Comparison of ENCODE assay signal across 17 cellular contexts in the genomic region with DNA sequence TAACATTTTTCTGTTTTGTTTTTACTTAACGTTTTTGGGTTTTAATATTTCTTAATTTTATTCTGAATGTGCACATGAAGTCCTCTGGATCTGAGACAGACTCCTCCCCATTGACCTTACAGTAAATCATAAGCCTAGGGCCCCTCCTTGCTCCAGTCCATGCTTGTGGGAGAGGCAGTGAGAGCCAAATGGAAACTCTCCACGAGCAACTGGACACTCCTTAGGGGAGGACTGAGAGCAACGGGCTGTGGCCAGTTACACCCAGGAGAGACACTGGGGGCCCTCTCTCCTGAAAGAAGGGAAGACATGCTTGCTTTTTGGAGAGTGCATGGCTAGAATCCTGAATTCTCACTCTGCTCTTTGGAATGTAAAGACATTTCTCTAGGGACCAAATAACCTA. TPM values are rescaled to one million over a fixed set of nuclear protein-coding genes. Genes with fewer than 3 reads are reported as not detected.
DNase-seq lines count a peak whose midpoint lies in the region; ATAC-seq, FAIRE-seq and TF ChIP-seq lines count a peak whose summit lies in the region.
"Had no signal": no experiment of that assay in that cellular context is flagged by ENCODE, and none has a peak within 500 bp of the region (broad histone marks: within the 10 kb centered on the region; RNA-seq: fewer than 3 reads in every experiment).

No MANE protein-coding gene starts in this region.

- H3K27ac Mint-ChIP-seq in nephron (peak overlapping the region; percentile 97 to 99 (median 99)), HFFc6 (no peak overlapping the region; the same call in 1 of the 2 replicates)
- H3K27ac Mint-ChIP-seq: naive thymus-derived CD8-positive, alpha-beta T cell had no signal

- H3K9me3 Mint-ChIP-seq in nephron (no peaks in the 10 kb centered on the region), HFFc6 (no peaks in the 10 kb centered on the region; the same call in none of the 2 replicates)

- H3K36me3 Mint-ChIP-seq in nephron (ENCODE audit: low read depth) (no peaks in the 10 kb centered on the region), HFFc6 (ENCODE audit: low read depth) (no peaks in the 10 kb centered on the region; the same call in 1 of the 2 replicates)

- H3K27ac ChIP-seq in A549 (peak overlapping the region in 1 of 2 experiments; percentile 54; a peak in 2 of 6 replicates), SK-N-MC (peak overlapping the region; percentile 10; the same call in 1 of the 2 replicates)
- H3K27ac ChIP-seq: SJSA1 had no signal

- TF ChIP-seq EP300 in A549 (IDR thresholded peaks at IDR 0.05), result no peak

- no peak for FAIRE-seq in A549 (lab: Jason Lieb, UNC)
- FAIRE-seq: GM12891, H54 had no signal

- H3K9ac ChIP-seq in SK-N-MC (ENCODE audit: insufficient read length), result no peak overlapping the region

- H3K4me3 Mint-ChIP-seq in nephron (peak overlapping the region; percentile 23 to 54 (median 51)), HFFc6 (no peak overlapping the region)
- H3K4me3 Mint-ChIP-seq: naive thymus-derived CD8-positive, alpha-beta T cell had no signal

- peaks cover 8% of the 10 kb centered on the region; the same call in 1 of the 3 replicates for H3K9me3 ChIP-seq in A549
- H3K9me3 ChIP-seq in SK-N-MC (ENCODE audit: low read depth, low read length), result no peaks in the 10 kb centered on the region

- TF ChIP-seq RAD21 in A549 (conservative IDR thresholded peaks at IDR 0.05 in 1 of 2, IDR thresholded peaks at IDR 0.05 in 1 of 2), result no peak

- POLR2A ChIA-PET in A549 (lab: Yijun Ruan, JAX), result no interaction called here

- H3K27me3 Mint-ChIP-seq in nephron (ENCODE audit: low read depth) (no peaks in the 10 kb centered on the region), HFFc6 (ENCODE audit: insufficient read depth) (peaks cover 2% of the 10 kb centered on the region)

- H3K4me3 ChIP-seq in A549, result no peak overlapping the region
- H3K4me3 ChIP-seq in SK-N-MC, result peak overlapping the region; percentile 6
- H3K4me3 ChIP-seq: SJSA1 had no signal

- H3K4me1 Mint-ChIP-seq in nephron, result peaks cover 65% of the 10 kb centered on the region
- peaks cover 35% of the 10 kb centered on the region for H3K4me1 Mint-ChIP-seq in HFFc6 (ENCODE audit: low read depth)

- WGBS in A549 (ENCODE audit: missing lambda C conversion rate), result 10% methylated on average over 3 of the region's 3 CpGs

- no peak for TF ChIP-seq CTCF in A549 (IDR thresholded peaks at IDR 0.05)
- TF ChIP-seq CTCF in nephron (IDR thresholded peaks at IDR 0.05; ENCODE audit: unreplicated experiment in 3 of 3), result no peak
- TF ChIP-seq CTCF in HFFc6 (IDR thresholded peaks at IDR 0.05), result no peak

- H3K36me3 ChIP-seq in SK-N-MC (ENCODE audit: insufficient read depth, low read length), result no peaks in the 10 kb centered on the region
- H3K36me3 ChIP-seq: SJSA1 had no signal

- CTCF ChIA-PET in A549 (lab: Yijun Ruan, JAX), result interaction anchor here (1.0 kb wide), 1 partner anchor 18 kb away, joined by 3 read pairs; no protein-coding TSS in a partner anchor

- DNase-seq in A549 (ENCODE audit: low read depth in 1 of 2, low spot score in 1 of 2), result no peak
- no peak for DNase-seq in SK-N-MC (ENCODE audit: low read depth, low spot score)
- DNase-seq in glomerular visceral epithelial cell (ENCODE audit: extremely low spot score), result peak; percentile 56
- no peak for DNase-seq in putamen (ENCODE audit: low spot score)
- no peak for DNase-seq in central memory CD4-positive, alpha-beta T cell
- DNase-seq in SKM-1 treated with dmso at 0.1 percent for 144 hours (lab: John Stamatoyannopoulos, UW; ENCODE audit: unreplicated experiment), result no peak
- DNase-seq in HFFc6, result no peak
- DNase-seq: activated CD4-positive, CD25-positive, alpha-beta regulatory T cell; DMS79; naive thymus-derived CD8-positive, alpha-beta T cell; NCI-H1436 treated with DMSO at 0.1 percent for 48 hours; NCI-H774; stimulated activated CD8-positive, alpha-beta memory T cell treated with anti-CD3 and anti-CD28 coated beads, Interleukin-4, amount 100 ng/mL, for 48 hours had no signal

- peak overlapping the region; percentile 29; the same call in 2 of the 3 replicates for H3K4me2 ChIP-seq in A549

- no peak for TF ChIP-seq POLR2A in A549 (IDR thresholded peaks at IDR 0.05; ENCODE audit: low read length)

- ATAC-seq in A549, result peak in 1 of 2 experiments; percentile 38; a peak in 2 of 6 replicates
- ATAC-seq: naive thymus-derived CD8-positive, alpha-beta T cell had no signal

- H3K4me1 ChIP-seq in A549, result peaks cover 29% of the 10 kb centered on the region

TF ChIP-seq in A549, 52 proteins besides CTCF, POLR2A, EP300 and RAD21:
- no peak for TF ChIP-seq PBX3 (IDR thresholded peaks at IDR 0.05)
- TF ChIP-seq MAFK (IDR thresholded peaks at IDR 0.05; ENCODE audit: partially characterized antibody), result no peak
- TF ChIP-seq, protein P1, sequence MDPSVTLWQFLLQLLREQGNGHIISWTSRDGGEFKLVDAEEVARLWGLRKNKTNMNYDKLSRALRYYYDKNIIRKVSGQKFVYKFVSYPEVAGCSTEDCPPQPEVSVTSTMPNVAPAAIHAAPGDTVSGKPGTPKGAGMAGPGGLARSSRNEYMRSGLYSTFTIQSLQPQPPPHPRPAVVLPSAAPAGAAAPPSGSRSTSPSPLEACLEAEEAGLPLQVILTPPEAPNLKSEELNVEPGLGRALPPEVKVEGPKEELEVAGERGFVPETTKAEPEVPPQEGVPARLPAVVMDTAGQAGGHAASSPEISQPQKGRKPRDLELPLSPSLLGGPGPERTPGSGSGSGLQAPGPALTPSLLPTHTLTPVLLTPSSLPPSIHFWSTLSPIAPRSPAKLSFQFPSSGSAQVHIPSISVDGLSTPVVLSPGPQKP (IDR thresholded peaks at IDR 0.05; ENCODE audit: low read depth, low read length), result no peak
- no peak for TF ChIP-seq MYC (IDR thresholded peaks at IDR 0.05; ENCODE audit: borderline replicate concordance, low read length)
- TF ChIP-seq EHMT2 (IDR thresholded peaks at IDR 0.05; ENCODE audit: low read depth), result no peak
- no peak for TF ChIP-seq FOSL2 (IDR thresholded peaks at IDR 0.05)
- no peak for TF ChIP-seq FOSL2 (CRISPR knock-in tag; IDR thresholded peaks at IDR 0.05)

RNA-seq across cellular contexts. Expression of gene BIN1, which starts 48.9 kb away (rescaled TPM):
- polyA plus RNA-seq in A549 (2011; rRNA removed), result 12.4 and 15.5 TPM in 2 replicates
- 38.5 and 38.9 TPM in 2 replicates for polyA plus RNA-seq in A549 (2012; cell fraction: cytosol; rRNA removed)
- polyA plus RNA-seq in A549 (2012; cell fraction: nucleus; rRNA removed), result 35.0 and 42.2 TPM in 2 replicates
- polyA plus RNA-seq in A549 (2017; fragmentation: RNase III; extraction: RNeasy Plus Mini Kit Qiagen cat#74134 plus additional on column Dnase treatment), result 32.3 to 41.5 TPM (median 34.1 TPM) in 3 replicates
- 14.2 and 15.8 TPM in 2 replicates for polyA minus RNA-seq in A549 (2011; rRNA and poly(A)+ RNA removed)
- total RNA-seq in HFFc6 (2021; fragmentation: NEBNext Ultra II Directional; extraction: Animal tissue kit (Norgen Biotek cat#: 25700)), result 10 to 100 TPM; 22.6 to 26.1 (median 23.5) TPM
